In the genomic region with DNA sequence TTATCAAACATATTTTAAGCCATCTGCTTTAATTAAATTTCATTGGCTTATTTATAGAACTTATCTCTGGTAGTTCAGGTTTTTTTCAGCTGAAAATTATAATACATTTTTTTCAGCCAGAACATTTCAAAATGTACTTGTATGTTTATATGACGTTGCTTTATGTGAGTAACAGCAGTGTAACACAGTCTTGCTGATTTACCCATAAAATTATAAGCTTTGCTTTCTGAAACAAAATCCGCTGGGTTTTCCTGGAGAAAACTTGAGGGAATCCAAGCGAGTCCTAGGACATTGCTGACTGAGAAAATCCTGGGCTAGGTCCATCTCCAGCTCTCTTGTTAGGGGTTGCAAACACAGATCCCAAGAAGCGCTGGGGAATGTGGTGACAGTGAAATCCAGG, we compare ENCODE assay signal across 29 cellular contexts.
"Had no signal": no experiment of that assay in that cellular context is flagged by ENCODE, and none has a peak within 500 bp of the region (broad histone marks: within the 10 kb centered on the region; RNA-seq: fewer than 3 reads in every experiment).

No MANE protein-coding gene starts in this region.

- H3K4me2 ChIP-seq: smooth muscle cell had no signal

- H3K9me3 Mint-ChIP-seq: natural killer cell treated with Interleukin-12 subunit alpha and Interleukin-12 subunit beta and Interleukin-15 and Interleukin-18, amount 100 ng/mL, for 72 hours had no signal

- H3K27me3 ChIP-seq: colonic mucosa, neutrophil, pancreas, stomach, testis, tibial artery had no signal

- H3K27ac ChIP-seq: colonic mucosa, epithelial cell of prostate, neutrophil, pancreas, stomach, testis, tibial artery had no signal

- H3K4me1 ChIP-seq: colonic mucosa, pancreas, testis, tibial artery had no signal

- H3K4me3 Mint-ChIP-seq: dendritic cell treated with granulocyte-macrophage colony-stimulating factor and Interleukin-4, amounts not matched to agents 40 ng/mL and 50 ng/mL, for 4 days; endodermal cell; mesothelial cell of epicardium; naive B cell; natural killer cell treated with Interleukin-12 subunit alpha and Interleukin-12 subunit beta and Interleukin-15 and Interleukin-18, amount 100 ng/mL, for 72 hours; neural crest cell; type B pancreatic cell had no signal

- H3K4me3 ChIP-seq: colonic mucosa, lung, mucosa of descending colon, pancreas, smooth muscle cell, stomach, testis, tibial artery had no signal

- H3K36me3 ChIP-seq: colonic mucosa, neutrophil, pancreas, stomach, tibial artery had no signal

- H3K27me3 Mint-ChIP-seq: dendritic cell treated with granulocyte-macrophage colony-stimulating factor and Interleukin-4, amounts not matched to agents 40 ng/mL and 50 ng/mL, for 4 days; naive B cell; natural killer cell treated with Interleukin-12 subunit alpha and Interleukin-12 subunit beta and Interleukin-15 and Interleukin-18, amount 100 ng/mL, for 72 hours; type B pancreatic cell had no signal

- H3K9me3 ChIP-seq: colonic mucosa, mucosa of descending colon, neutrophil, pancreas, testis had no signal

- H3K27ac Mint-ChIP-seq: dendritic cell treated with granulocyte-macrophage colony-stimulating factor and Interleukin-4, amounts not matched to agents 40 ng/mL and 50 ng/mL, for 4 days; mesothelial cell of epicardium; natural killer cell treated with Interleukin-12 subunit alpha and Interleukin-12 subunit beta and Interleukin-15 and Interleukin-18, amount 100 ng/mL, for 72 hours; progenitor cell of endocrine pancreas; type B pancreatic cell had no signal

- DNase-seq: colonic mucosa; effector CD8-positive, alpha-beta T cell; endodermal cell; kidney; mesenchymal stem cell; mucosa of descending colon; naive B cell; pancreas; stimulated activated CD4-positive, alpha-beta T cell treated with anti-CD3 and anti-CD28 coated beads, Interleukin-12 subunit alpha, Interleukin-12 subunit beta, amount 100 ng/mL, for 4 hours; stimulated activated CD4-positive, alpha-beta T cell treated with anti-CD3 and anti-CD28 coated beads, Interleukin-1b, Interleukin-23, amount 100 ng/mL, for 48 hours; stimulated activated CD4-positive, alpha-beta T cell treated with anti-CD3 and anti-CD28 coated beads, Interleukin-4, amount 100 ng/mL, for 1 hour; stimulated activated CD8-positive, alpha-beta memory T cell treated with anti-CD3 and anti-CD28 coated beads, Interleukin-4, amount 100 ng/mL, for 48 hours; stimulated activated naive CD4-positive, alpha-beta T cell treated with Interleukin-2 at 50 U/mL for 16 hours; stomach; testis; tibial artery had no signal

- ATAC-seq: esophagus mucosa, left lobe of liver, mucosa of descending colon, pancreas, sciatic nerve had no signal
